Comparison of ENCODE assay signal across 8 cellular contexts in the genomic region with DNA sequence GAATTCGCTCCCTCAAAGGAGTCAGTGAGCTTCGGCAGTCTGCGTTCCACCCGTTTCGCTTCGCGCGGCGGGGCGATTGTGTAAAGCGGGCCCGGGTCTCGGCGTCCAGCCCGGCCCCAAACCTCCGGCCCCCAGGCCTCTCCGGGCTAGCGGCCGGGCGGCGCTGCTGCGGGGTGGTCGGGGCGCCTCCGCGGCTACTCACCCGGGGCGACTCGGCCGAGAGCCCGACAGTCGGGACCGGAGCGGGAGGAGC. TPM values are rescaled to one million over a fixed set of nuclear protein-coding genes. Genes with fewer than 3 reads are reported as not detected.
A peak's percentile ranks its signal among the peaks of the same experiment; 100 is the strongest.
DNase-seq lines count a peak whose midpoint lies in the region; FAIRE-seq and TF ChIP-seq lines count a peak whose summit lies in the region.

No MANE protein-coding gene starts in this region.

- H4K91ac ChIP-seq in H1 (replicated peaks; ENCODE audit: insufficient read length, low read length): no peak overlapping the region

- H3K23me2 ChIP-seq in H1 (ENCODE audit: low read depth, low read length): peaks cover 10% of the 10 kb centered on the region

- H3K4me3 ChIP-seq in H1 (ENCODE audit: extremely low read depth in 1 of 4, insufficient read depth in 2 of 4, low read depth in 3 of 4, low read length in 4 of 4): peak overlapping the region; percentile 47 to 79 (median 72)
- peak overlapping the region; percentile 61 for H3K4me3 ChIP-seq in neuron (ENCODE audit: low read length)

- no peak overlapping the region for H3K4ac ChIP-seq in H1 (replicated peaks; ENCODE audit: insufficient read length, low read depth, low read length)

- H2BK12ac ChIP-seq in H1 (ENCODE audit: low read depth, low read length): no peak overlapping the region

- no peaks in the 10 kb centered on the region for H3K9me3 ChIP-seq in H1 (ENCODE audit: insufficient read depth in 2 of 2, low read depth in 1 of 2, low read length in 1 of 2)
- no peaks in the 10 kb centered on the region for H3K9me3 ChIP-seq in neuron (ENCODE audit: low read length)

- no peak overlapping the region for H3K56ac ChIP-seq in H1 (replicated peaks; ENCODE audit: insufficient read length, low read depth, low read length)

- H2AK5ac ChIP-seq in H1 (ENCODE audit: low read depth, low read length): no peak overlapping the region

- no peak overlapping the region for H2AFZ ChIP-seq in H1 (ENCODE audit: low read length)
- peak overlapping the region; percentile 97 for H2AFZ ChIP-seq in neuron (ENCODE audit: low read depth, low read length)

- TF ChIP-seq EP300 in Ishikawa (IDR thresholded peaks at IDR 0.05; ENCODE audit: borderline replicate concordance) (no peak), H1 (IDR thresholded peaks at IDR 0.05; ENCODE audit: borderline replicate concordance in 1 of 2, low read depth in 2 of 2, low read length in 2 of 2) (no peak)

- H3K9me3 Mint-ChIP-seq in CD14-positive monocyte: peaks cover 0 to 10% (median 1%) of the 10 kb centered on the region in 7 donors

- TF ChIP-seq POLR2A in H1 (IDR thresholded peaks at IDR 0.05; ENCODE audit: control extremely low read depth in 1 of 2, low read depth in 2 of 2, low read length in 2 of 2): no peak

- CTCF ChIA-PET in H1 (lab: Charles Lee; ENCODE audit: partially characterized antibody): interaction anchor here (0.8 to 3.5 kb wide), 9 partner anchors 10 to 139 kb away, joined by 3 to 23 read pairs (median 3); no protein-coding TSS in a partner anchor

- peaks cover 55 to 71% (median 55%) of the 10 kb centered on the region in 3 donors for H3K27me3 Mint-ChIP-seq in CD14-positive monocyte (ENCODE audit: low read depth in 3 of 3)

- FAIRE-seq in H1 (lab: Jason Lieb, UNC): no peak

- H3K4me1 ChIP-seq in H1 (replicated peaks in 1 of 4; ENCODE audit: control insufficient read depth in 3 of 4, insufficient read depth in 4 of 4, low read length in 3 of 4): peaks cover 19 to 30% (median 22%) of the 10 kb centered on the region in 4 experiments
- H3K4me1 ChIP-seq in neuron (ENCODE audit: insufficient read depth, low read length): peaks cover 5% of the 10 kb centered on the region

- no peak for DNase-seq in CD14-positive monocyte (ENCODE audit: low spot score)
- DNase-seq in H1 (ENCODE audit: low read depth in 1 of 2, low spot score in 2 of 2): peak in 1 of 2 experiments; percentile 83
- no peak for DNase-seq in hepatic stellate cell (ENCODE audit: low spot score)
- DNase-seq in superior temporal gyrus (ENCODE audit: extremely low spot score): no peak
- DNase-seq in middle frontal gyrus (ENCODE audit: extremely low spot score, low spot score): no peak
- DNase-seq in HuH-7 (ENCODE audit: low spot score): no peak

- WGBS in H1 (ENCODE audit: extremely low coverage in 1 of 2, insufficient coverage in 1 of 2, insufficient read length in 1 of 2, insufficient replicate concordance in 2 of 2, low coverage in 1 of 2, low lambda C conversion rate in 2 of 2, missing lambda C conversion rate in 1 of 2), 2 experiments: 1% methylated on average over 32 of the region's 34 CpGs; no CpG with 5 or more reads in 1 of the 2 experiments

- H3K36me3 ChIP-seq in H1 (ENCODE audit: control insufficient read depth in 2 of 4, insufficient read depth in 4 of 4, low read length in 3 of 4) (peaks cover 0 to 2% (median 0%) of the 10 kb centered on the region in 4 experiments; a peak in 2 of 8 replicates), neuron (ENCODE audit: insufficient read depth, low read length) (no peaks in the 10 kb centered on the region)

- no peak overlapping the region for H3K27ac Mint-ChIP-seq in CD14-positive monocyte

- H3K27ac ChIP-seq in H1 (ENCODE audit: low read depth, low read length): 0 out of 2 replicates have a peak overlapping the region, but pooled peaks have one; percentile 0

- TF ChIP-seq RAD21 in Ishikawa (IDR thresholded peaks at IDR 0.05; ENCODE audit: low read depth) (no peak), H1 (IDR thresholded peaks at IDR 0.05 in 1 of 2, conservative IDR thresholded peaks at IDR 0.05 in 1 of 2; ENCODE audit: low read depth in 2 of 2, low read length in 2 of 2) (no peak)

- H3K4me1 Mint-ChIP-seq in CD14-positive monocyte: peaks cover 9% of the 10 kb centered on the region

- POLR2A ChIA-PET in H1 (lab: Charles Lee; ENCODE audit: partially characterized antibody): interaction anchor here (0.7 to 1.9 kb wide), 7 partner anchors 9 to 37 kb away, joined by 3 to 7 read pairs (median 4); a partner anchor contains a TSS

- no peak overlapping the region for H3K14ac ChIP-seq in H1 (ENCODE audit: insufficient read length)

- intact Hi-C loops in CD14-positive monocyte (cut with micrococcal nuclease): no loop called here

- peaks cover 2 to 3% of the 10 kb centered on the region in 2 donors for H3K36me3 Mint-ChIP-seq in CD14-positive monocyte

- H3K4me3 Mint-ChIP-seq in CD14-positive monocyte: peak overlapping the region; percentile 74 to 92

- TF ChIP-seq CTCF in CD14-positive monocyte (IDR thresholded peaks at IDR 0.05): no peak
- no peak for TF ChIP-seq CTCF in H1 (IDR thresholded peaks at IDR 0.05; ENCODE audit: control extremely low read depth in 1 of 3, insufficient read depth in 1 of 3, low read depth in 1 of 3, low read length in 3 of 3)

- peak overlapping the region; percentile 31 to 85 (median 72); a peak in 6 of 7 replicates for H3K9ac ChIP-seq in H1 (replicated peaks in 1 of 4; ENCODE audit: extremely low read depth in 1 of 4, low read depth in 3 of 4, low read length in 3 of 4)

- H2BK120ac ChIP-seq in H1 (replicated peaks; ENCODE audit: low read depth, low read length): no peak overlapping the region

- H3K18ac ChIP-seq in H1 (ENCODE audit: extremely low read depth, low read length): no peak overlapping the region

- peak overlapping the region; percentile 45; the same call in 1 of the 2 replicates for H4K8ac ChIP-seq in H1 (ENCODE audit: extremely low read depth, insufficient read depth, low read length)

- no peak overlapping the region for H2BK20ac ChIP-seq in H1 (ENCODE audit: low read length)

- peaks cover 12% of the 10 kb centered on the region for H3K79me1 ChIP-seq in H1 (ENCODE audit: low read depth, low read length)

- H4K20me1 ChIP-seq in H1 (replicated peaks in 1 of 2; ENCODE audit: control insufficient read depth in 1 of 2, insufficient read depth in 2 of 2, low read length in 2 of 2): peaks cover 0 to 3% of the 10 kb centered on the region in 2 experiments

- peaks cover 0 to 1% of the 10 kb centered on the region in 2 experiments; a peak in 1 of 4 replicates for H3K79me2 ChIP-seq in H1 (ENCODE audit: control insufficient read depth in 1 of 2, insufficient read depth in 2 of 2, low read length in 2 of 2)

- H3K27me3 ChIP-seq in H1 (replicated peaks in 1 of 4; ENCODE audit: control insufficient read depth in 3 of 4, extremely low read depth in 1 of 4, insufficient read depth in 3 of 4, low read length in 3 of 4): peaks cover 3 to 16% (median 9%) of the 10 kb centered on the region in 4 experiments
- H3K27me3 ChIP-seq in neuron (ENCODE audit: insufficient read depth, low read length): peaks cover 2% of the 10 kb centered on the region

- peak overlapping the region; percentile 69 to 90 for H3K4me2 ChIP-seq in H1 (ENCODE audit: insufficient read depth in 1 of 2, low read depth in 2 of 2, low read length in 2 of 2)

- H2BK5ac ChIP-seq in H1 (ENCODE audit: low read depth, low read length): 0 out of 2 replicates have a peak overlapping the region, but pooled peaks have one; percentile 49

- H2BK15ac ChIP-seq in H1 (ENCODE audit: low read length): peak overlapping the region; percentile 95; the same call in 1 of the 2 replicates

- no peak overlapping the region for H4K5ac ChIP-seq in H1 (ENCODE audit: insufficient read length, low read depth, low read length)

- H3K23ac ChIP-seq in H1 (ENCODE audit: insufficient read length): no peak overlapping the region

RNA-seq across cellular contexts. Expression of a gene that starts 0.4 kb away (rescaled TPM):
- polyA plus RNA-seq in CD14-positive monocyte: not detected
- 8.9 and 10.3 TPM in 2 replicates for total RNA-seq in H1 (2021; fragmentation: NEBNext Ultra II Directional; extraction: Animal tissue kit (Norgen Biotek cat#: 25700))
- 4.9 and 7.3 TPM in 2 replicates for polyA plus RNA-seq in H1 (2011; rRNA removed)
- 5.5 TPM for polyA plus RNA-seq in H1 (2011; cell fraction: cytosol; rRNA removed)
- polyA plus RNA-seq in H1 (2011; cell fraction: nucleus; rRNA removed): 10.1 TPM
- 7.7 to 9.2 TPM (median 8.3 TPM) in 4 replicates for polyA plus RNA-seq in H1 (2012, experiment 1 of 2)
- polyA plus RNA-seq in H1 (2012, experiment 2 of 2): 2.2 TPM
- 3.4 TPM for polyA plus RNA-seq in H1 (2013, experiment 1 of 2)
- polyA plus RNA-seq in H1 (2013, experiment 2 of 2): 3.0 TPM
- 6.6 and 8.2 TPM in 2 replicates for polyA minus RNA-seq in H1 (2011; rRNA and poly(A)+ RNA removed)
- polyA minus RNA-seq in H1 (2011; cell fraction: cytosol; rRNA and poly(A)+ RNA removed): 7.0 TPM
- polyA minus RNA-seq in H1 (2011; cell fraction: nucleus; rRNA and poly(A)+ RNA removed): 7.1 TPM

RNA-seq across cellular contexts. Expression of a gene that starts 0.6 kb away (rescaled TPM):
- polyA plus RNA-seq in CD14-positive monocyte (under 1 TPM in 1 of 2 donors, not detected in 1; 0.13 TPM), H1 (2011; rRNA removed) (13.3 and 24.6 TPM in 2 replicates)
- 6.9 and 7.0 TPM in 2 replicates for total RNA-seq in H1 (2021; fragmentation: NEBNext Ultra II Directional; extraction: Animal tissue kit (Norgen Biotek cat#: 25700))
- polyA plus RNA-seq in H1 (2011; cell fraction: cytosol; rRNA removed): 18.2 TPM
- 37.5 TPM for polyA plus RNA-seq in H1 (2011; cell fraction: nucleus; rRNA removed)
- polyA plus RNA-seq in H1 (2012, experiment 1 of 2): 10.2 to 14.6 TPM (median 13.4 TPM) in 4 replicates
- 2.8 TPM for polyA plus RNA-seq in H1 (2012, experiment 2 of 2)
- polyA plus RNA-seq in H1 (2013, experiment 1 of 2): 7.9 TPM
- 7.8 TPM for polyA plus RNA-seq in H1 (2013, experiment 2 of 2)
- polyA minus RNA-seq in H1 (2011; rRNA and poly(A)+ RNA removed): 10.2 and 22.3 TPM in 2 replicates
- 4.8 TPM for polyA minus RNA-seq in H1 (2011; cell fraction: cytosol; rRNA and poly(A)+ RNA removed)
- polyA minus RNA-seq in H1 (2011; cell fraction: nucleus; rRNA and poly(A)+ RNA removed): 9.0 TPM

RNA-seq across cellular contexts. Expression of a gene that starts 36.1 kb away (rescaled TPM):
- 10 to 100 TPM; 10.7 to 12.2 TPM for polyA plus RNA-seq in CD14-positive monocyte
- 25.4 and 26.9 TPM in 2 replicates for total RNA-seq in H1 (2021; fragmentation: NEBNext Ultra II Directional; extraction: Animal tissue kit (Norgen Biotek cat#: 25700))
- 5.9 and 8.3 TPM in 2 replicates for polyA plus RNA-seq in H1 (2011; rRNA removed)
- polyA plus RNA-seq in H1 (2011; cell fraction: cytosol; rRNA removed): 11.9 TPM
- 13.1 TPM for polyA plus RNA-seq in H1 (2011; cell fraction: nucleus; rRNA removed)
- polyA plus RNA-seq in H1 (2012, experiment 1 of 2): 16.9 to 21.6 TPM (median 18.6 TPM) in 4 replicates
- polyA plus RNA-seq in H1 (2012, experiment 2 of 2): 3.1 TPM
- 10.5 TPM for polyA plus RNA-seq in H1 (2013, experiment 1 of 2)
- 10.4 TPM for polyA plus RNA-seq in H1 (2013, experiment 2 of 2)
- polyA minus RNA-seq in H1 (2011; rRNA and poly(A)+ RNA removed): 22.6 and 26.5 TPM in 2 replicates
- polyA minus RNA-seq in H1 (2011; cell fraction: cytosol; rRNA and poly(A)+ RNA removed): 18.3 TPM
- 19.4 TPM for polyA minus RNA-seq in H1 (2011; cell fraction: nucleus; rRNA and poly(A)+ RNA removed)

RNA-seq across cellular contexts. Expression of a gene that starts 45.9 kb away (rescaled TPM):
- polyA plus RNA-seq in CD14-positive monocyte (100 to 1,000 TPM in 1 of 2 donors, 10 to 100 TPM in 1; 96.4 to 117 TPM), H1 (2011; rRNA removed) (12.6 and 26.9 TPM in 2 replicates)
- 32.5 and 40.2 TPM in 2 replicates for total RNA-seq in H1 (2021; fragmentation: NEBNext Ultra II Directional; extraction: Animal tissue kit (Norgen Biotek cat#: 25700))
- 35.4 TPM for polyA plus RNA-seq in H1 (2011; cell fraction: cytosol; rRNA removed)
- 9.4 TPM for polyA plus RNA-seq in H1 (2011; cell fraction: nucleus; rRNA removed)
- polyA plus RNA-seq in H1 (2012, experiment 1 of 2): 31.6 to 58.1 TPM (median 37.3 TPM) in 4 replicates
- 68.3 TPM for polyA plus RNA-seq in H1 (2012, experiment 2 of 2)
- 50.8 TPM for polyA plus RNA-seq in H1 (2013, experiment 1 of 2)
- polyA plus RNA-seq in H1 (2013, experiment 2 of 2): 58.0 TPM
- 9.3 and 13.0 TPM in 2 replicates for polyA minus RNA-seq in H1 (2011; rRNA and poly(A)+ RNA removed)
- 7.3 TPM for polyA minus RNA-seq in H1 (2011; cell fraction: cytosol; rRNA and poly(A)+ RNA removed)
- 9.6 TPM for polyA minus RNA-seq in H1 (2011; cell fraction: nucleus; rRNA and poly(A)+ RNA removed)
